8 cellular contexts compared by ENCODE assay signal in genomic region chr1:9289724-9290493, GRCh38. TPM values are rescaled to one million over a fixed set of nuclear protein-coding genes. Genes with fewer than 3 reads are reported as not detected.
DNase-seq lines count a peak whose midpoint lies in the region; ATAC-seq and TF ChIP-seq lines count a peak whose summit lies in the region.

No MANE protein-coding gene starts in this region.

- DNase-seq in AG20443 (ENCODE audit: low spot score) (peak; percentile 68), NOMO-1 (lab: John Stamatoyannopoulos, UW; ENCODE audit: unreplicated experiment in 2 of 2) (peak; percentile 62 to 88), dermis microvascular lymphatic vessel endothelial cell (ENCODE audit: low read depth in 2 of 2) (peak; percentile 64 to 68), neural crest cell (ENCODE audit: low read depth, low spot score) (no peak), mesothelial cell of epicardium (ENCODE audit: low spot score in 2 of 2, unreplicated experiment in 2 of 2) (no peak), NCI-H526 (lab: John Stamatoyannopoulos, UW) (no peak)

- H3K36me3 Mint-ChIP-seq in neural crest cell (ENCODE audit: low read depth), result peaks cover 5% of the 10 kb centered on the region
- peaks cover 4% of the 10 kb centered on the region for H3K36me3 Mint-ChIP-seq in mesothelial cell of epicardium

- peaks cover 26% of the 10 kb centered on the region for H3K27me3 Mint-ChIP-seq in neural crest cell (ENCODE audit: low read depth)
- H3K27me3 Mint-ChIP-seq in mesothelial cell of epicardium (ENCODE audit: low read depth), result no peaks in the 10 kb centered on the region

- ATAC-seq in HG03135 (IDR thresholded peaks at IDR 0.05; ENCODE audit: unreplicated experiment) (no peak), HG03039 (IDR thresholded peaks at IDR 0.05; ENCODE audit: unreplicated experiment) (no peak)

- H3K4me3 Mint-ChIP-seq in neural crest cell, result peak overlapping the region; percentile 65
- H3K4me3 Mint-ChIP-seq in mesothelial cell of epicardium, result no peak overlapping the region

- TF ChIP-seq CTCF in neural crest cell (conservative IDR thresholded peaks at IDR 0.05), result no peak
- TF ChIP-seq CTCF in mesothelial cell of epicardium (IDR thresholded peaks at IDR 0.05; ENCODE audit: unreplicated experiment), result no peak

- H3K9me3 Mint-ChIP-seq in neural crest cell (peaks cover 9% of the 10 kb centered on the region), mesothelial cell of epicardium (peaks cover 20% of the 10 kb centered on the region)

- no peaks in the 10 kb centered on the region for H3K4me1 Mint-ChIP-seq in neural crest cell
- H3K4me1 Mint-ChIP-seq in mesothelial cell of epicardium, result peaks cover 6% of the 10 kb centered on the region

- H3K27ac Mint-ChIP-seq in neural crest cell (ENCODE audit: unreplicated experiment) (no peak overlapping the region), mesothelial cell of epicardium (no peak overlapping the region)

RNA-seq across cellular contexts. Expression of gene SPSB1, which starts 2.8 kb away (rescaled TPM):
- total RNA-seq in dermis microvascular lymphatic vessel endothelial cell (26.4 and 68.9 TPM in 2 replicates), neural crest cell (1.3 and 1.8 TPM in 2 replicates), mesothelial cell of epicardium (22.0 to 24.8 TPM (median 23.9 TPM) in 3 replicates)

RNA-seq across cellular contexts. Expression of gene H6PD, which starts 55.3 kb away (rescaled TPM):
- total RNA-seq in dermis microvascular lymphatic vessel endothelial cell (14.0 and 31.2 TPM in 2 replicates), neural crest cell (23.4 and 23.9 TPM in 2 replicates), mesothelial cell of epicardium (71.2 to 74.6 TPM (median 73.1 TPM) in 3 replicates)

Comparison
In these comparisons a context has a peak if more than half of its experiments do, and no peak if none do; other contexts are left out.
1. DNase-seq: peak in AG20443 (single experiment), NOMO-1 (2 of 2) and dermis microvascular lymphatic vessel endothelial cell (2 of 2); none in neural crest cell (single experiment), mesothelial cell of epicardium (0 of 2) and NCI-H526 (0 of 2).